ENCODE assay signal across 8 cellular contexts in the genomic region with DNA sequence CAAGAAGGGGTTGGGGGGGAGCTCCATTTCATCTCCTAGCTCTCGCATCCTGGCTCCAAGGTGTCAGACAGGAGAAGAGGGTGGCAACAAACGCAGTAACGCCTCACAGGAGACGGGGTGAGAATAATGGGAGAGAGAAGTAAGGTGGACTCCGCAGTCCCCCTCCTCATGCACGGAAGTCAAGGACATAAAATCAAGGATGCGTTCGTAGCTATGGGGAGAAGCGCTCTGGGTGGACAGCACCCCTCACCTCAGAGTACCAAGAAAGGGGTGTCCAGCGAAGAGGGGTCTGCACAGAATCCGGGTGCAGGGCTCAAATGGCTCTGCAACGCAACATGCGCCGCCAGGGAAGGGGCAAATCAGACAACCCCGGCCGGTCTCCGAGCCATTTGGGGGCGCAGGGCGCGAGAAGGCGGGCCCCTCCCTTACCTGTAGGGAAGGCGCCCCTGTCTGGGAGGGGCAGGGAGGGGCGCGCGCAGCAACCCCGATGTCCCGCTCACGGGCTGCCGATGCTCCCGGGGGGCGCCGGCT. TPM values are rescaled to one million over a fixed set of nuclear protein-coding genes. Genes with fewer than 3 reads are reported as not detected.
A peak's percentile ranks its signal among the peaks of the same experiment; 100 is the strongest.
DNase-seq lines count a peak whose midpoint lies in the region; ATAC-seq, FAIRE-seq and TF ChIP-seq lines count a peak whose summit lies in the region.

No MANE protein-coding gene starts in this region.

- no peaks in the 10 kb centered on the region for H3K27me3 ChIP-seq in left ventricle myocardium inferior (ENCODE audit: low read depth)
- H3K27me3 ChIP-seq in keratinocyte (ENCODE audit: control insufficient read depth, extremely low read depth, insufficient read depth, low read length): peaks cover 9% of the 10 kb centered on the region

- H3K36me3 Mint-ChIP-seq in activated naive CD4-positive, alpha-beta T cell treated with anti-CD3 and anti-CD28 coated beads, Interleukin-2, amount 50 U/mL, for 24 hours: no peaks in the 10 kb centered on the region
- H3K36me3 Mint-ChIP-seq in stimulated activated naive CD8-positive, alpha-beta T cell treated with anti-CD3 and anti-CD28 coated beads, Interleukin-15, Interleukin-2, amounts not matched to agents 100 ng/mL and 50 ng/mL, for 24 hours (ENCODE audit: low read depth): no peaks in the 10 kb centered on the region

- H3K27ac Mint-ChIP-seq in activated naive CD4-positive, alpha-beta T cell treated with anti-CD3 and anti-CD28 coated beads, Interleukin-2, amount 50 U/mL, for 24 hours: peak overlapping the region; percentile 93
- H3K27ac Mint-ChIP-seq in stimulated activated naive CD8-positive, alpha-beta T cell treated with anti-CD3 and anti-CD28 coated beads, Interleukin-15, Interleukin-2, amounts not matched to agents 100 ng/mL and 50 ng/mL, for 24 hours: peak overlapping the region; percentile 68

- no peak for FAIRE-seq in keratinocyte (lab: Jason Lieb, UNC)

- H3K27me3 Mint-ChIP-seq in activated naive CD4-positive, alpha-beta T cell treated with anti-CD3 and anti-CD28 coated beads, Interleukin-2, amount 50 U/mL, for 24 hours: no peaks in the 10 kb centered on the region
- no peaks in the 10 kb centered on the region for H3K27me3 Mint-ChIP-seq in stimulated activated naive CD8-positive, alpha-beta T cell treated with anti-CD3 and anti-CD28 coated beads, Interleukin-15, Interleukin-2, amounts not matched to agents 100 ng/mL and 50 ng/mL, for 24 hours

- intact Hi-C loops in left ventricle myocardium inferior (cut with micrococcal nuclease) (no loop called here), left cardiac atrium (cut with DNase I) (loop anchor here in 1 of 2 donors (5.0 kb wide), 1 partner anchor 61 kb away; no protein-coding TSS in a partner anchor)

- H3K9me3 Mint-ChIP-seq in activated naive CD4-positive, alpha-beta T cell treated with anti-CD3 and anti-CD28 coated beads, Interleukin-2, amount 50 U/mL, for 24 hours: no peaks in the 10 kb centered on the region
- no peaks in the 10 kb centered on the region for H3K9me3 Mint-ChIP-seq in stimulated activated naive CD8-positive, alpha-beta T cell treated with anti-CD3 and anti-CD28 coated beads, Interleukin-15, Interleukin-2, amounts not matched to agents 100 ng/mL and 50 ng/mL, for 24 hours

- H3K4me3 ChIP-seq in left ventricle myocardium inferior (peak overlapping the region; percentile 87), keratinocyte (ENCODE audit: control insufficient read depth in 2 of 3, extremely low read depth in 1 of 3, insufficient read depth in 2 of 3, low read depth in 1 of 3, low read length in 3 of 3) (peak overlapping the region; percentile 49 to 70 (median 68))

- H3K4me1 Mint-ChIP-seq in activated naive CD4-positive, alpha-beta T cell treated with anti-CD3 and anti-CD28 coated beads, Interleukin-2, amount 50 U/mL, for 24 hours: peaks cover 48% of the 10 kb centered on the region
- peaks cover 42% of the 10 kb centered on the region for H3K4me1 Mint-ChIP-seq in stimulated activated naive CD8-positive, alpha-beta T cell treated with anti-CD3 and anti-CD28 coated beads, Interleukin-15, Interleukin-2, amounts not matched to agents 100 ng/mL and 50 ng/mL, for 24 hours (ENCODE audit: low read depth)

- H3K9me3 ChIP-seq in left ventricle myocardium inferior (replicated peaks) (no peaks in the 10 kb centered on the region), keratinocyte (ENCODE audit: control insufficient read depth, low read depth, low read length) (no peaks in the 10 kb centered on the region)

- H3K36me3 ChIP-seq in left ventricle myocardium inferior (no peaks in the 10 kb centered on the region), keratinocyte (ENCODE audit: control insufficient read depth in 2 of 2, extremely low read depth in 1 of 2, insufficient read depth in 2 of 2, low read length in 2 of 2) (no peaks in the 10 kb centered on the region)

- H3K27ac ChIP-seq in left ventricle myocardium inferior (replicated peaks) (peak overlapping the region; percentile 94), keratinocyte (ENCODE audit: control insufficient read depth, insufficient read depth, low read length) (peak overlapping the region; percentile 18)

- H3K9me1 ChIP-seq in keratinocyte (ENCODE audit: control insufficient read depth, extremely low read depth, insufficient read depth, low read length): no peaks in the 10 kb centered on the region

- H2AFZ ChIP-seq in keratinocyte (ENCODE audit: control insufficient read depth, low read length): no peak overlapping the region

- no peak for ATAC-seq in left cardiac atrium
- ATAC-seq in HG03520 (IDR thresholded peaks at IDR 0.05; ENCODE audit: unreplicated experiment): peak; percentile 17

- peaks cover 65% of the 10 kb centered on the region for H3K4me1 ChIP-seq in left ventricle myocardium inferior
- H3K4me1 ChIP-seq in keratinocyte (ENCODE audit: control insufficient read depth, extremely low read depth, insufficient read depth, low read length): peaks cover 9% of the 10 kb centered on the region

- peak overlapping the region; percentile 78 for H3K9ac ChIP-seq in keratinocyte (ENCODE audit: control insufficient read depth, extremely low read depth, insufficient read depth, low read length)

- DNase-seq in left ventricle myocardium inferior (no peak), left cardiac atrium (no peak), keratinocyte (ENCODE audit: low read depth, low spot score) (no peak), AG08395 (ENCODE audit: low spot score) (no peak), CD1c-positive myeloid dendritic cell (ENCODE audit: extremely low spot score) (no peak)

- no peaks in the 10 kb centered on the region for H4K20me1 ChIP-seq in keratinocyte (ENCODE audit: control insufficient read depth, extremely low read depth, insufficient read depth, low read length)

- H3K4me3 Mint-ChIP-seq in activated naive CD4-positive, alpha-beta T cell treated with anti-CD3 and anti-CD28 coated beads, Interleukin-2, amount 50 U/mL, for 24 hours: peak overlapping the region; percentile 91
- peak overlapping the region; percentile 92 for H3K4me3 Mint-ChIP-seq in stimulated activated naive CD8-positive, alpha-beta T cell treated with anti-CD3 and anti-CD28 coated beads, Interleukin-15, Interleukin-2, amounts not matched to agents 100 ng/mL and 50 ng/mL, for 24 hours

- TF ChIP-seq CTCF in left ventricle myocardium inferior (IDR thresholded peaks at IDR 0.05; ENCODE audit: borderline replicate concordance) (no peak), keratinocyte (optimal IDR thresholded peaks at IDR 0.05 in 1 of 3, IDR thresholded peaks at IDR 0.05 in 1 of 3, conservative IDR thresholded peaks at IDR 0.05 in 1 of 3; ENCODE audit: extremely low read depth in 1 of 3, insufficient read depth in 2 of 3, low read length in 3 of 3) (no peak)

- dilution Hi-C loops in keratinocyte (cut with MboI; ENCODE audit: extremely low pct_ligation_motif_present, low sequenced_read_pairs): no loop called here

- peak overlapping the region; percentile 64 for H3K4me2 ChIP-seq in keratinocyte (ENCODE audit: control insufficient read depth, extremely low read depth, insufficient read depth, low read depth, low read length)

- no peaks in the 10 kb centered on the region for H3K79me2 ChIP-seq in keratinocyte (ENCODE audit: control insufficient read depth, insufficient read depth, low read length)

RNA-seq across cellular contexts. Expression of gene HDAC5, which starts 0.6 kb away (rescaled TPM):
- total RNA-seq in left ventricle myocardium inferior (62.6 TPM), left cardiac atrium (10 to 100 TPM; 39.2 to 57.9 TPM)
- polyA plus RNA-seq in keratinocyte: 3.0 to 11.1 TPM (median 4.5 TPM) in 3 replicates
- 42.8 TPM for polyA plus RNA-seq in keratinocyte (2011; ENCODE audit: low read depth)
- polyA plus RNA-seq in keratinocyte (2011; cell fraction: cytosol; rRNA removed): 4.4 and 7.3 TPM in 2 replicates
- polyA plus RNA-seq in keratinocyte (2011; cell fraction: nucleus; rRNA removed): 6.9 and 8.3 TPM in 2 replicates
- 6.0 and 43.9 TPM in 2 replicates for polyA plus RNA-seq in keratinocyte (2012; ENCODE audit: low replicate concordance)
- 14.3 to 22.8 TPM (median 19.8 TPM) in 3 replicates for polyA minus RNA-seq in keratinocyte
- 16.5 TPM for polyA minus RNA-seq in keratinocyte (2011; cell fraction: cytosol; rRNA and poly(A)+ RNA removed)
- polyA minus RNA-seq in keratinocyte (2011; cell fraction: nucleus; rRNA and poly(A)+ RNA removed): 9.6 and 10.8 TPM in 2 replicates

RNA-seq across cellular contexts. Expression of gene HROB, which starts 18.8 kb away (rescaled TPM):
- 0.27 TPM for total RNA-seq in left ventricle myocardium inferior
- total RNA-seq in left cardiac atrium: 1 to 10 TPM; 1.1 to 1.3 TPM
- 1.3 to 4.5 TPM (median 3.4 TPM) in 3 replicates for polyA plus RNA-seq in keratinocyte
- polyA plus RNA-seq in keratinocyte (2011; ENCODE audit: low read depth): 0.37 TPM
- 1.9 and 2.0 TPM in 2 replicates for polyA plus RNA-seq in keratinocyte (2011; cell fraction: cytosol; rRNA removed)
- 3.5 and 5.1 TPM in 2 replicates for polyA plus RNA-seq in keratinocyte (2011; cell fraction: nucleus; rRNA removed)
- polyA plus RNA-seq in keratinocyte (2012; ENCODE audit: low replicate concordance): 0.75 and 3.2 TPM in 2 replicates
- polyA minus RNA-seq in keratinocyte: 3.7 to 8.3 TPM (median 5.1 TPM) in 3 replicates
- 6.3 TPM for polyA minus RNA-seq in keratinocyte (2011; cell fraction: cytosol; rRNA and poly(A)+ RNA removed)
- 1.7 and 2.5 TPM in 2 replicates for polyA minus RNA-seq in keratinocyte (2011; cell fraction: nucleus; rRNA and poly(A)+ RNA removed)

RNA-seq across cellular contexts. Expression of gene ASB16, which starts 47.6 kb away (rescaled TPM):
- total RNA-seq in left ventricle myocardium inferior (12.9 TPM), left cardiac atrium (1 to 10 TPM; 4.9 to 8.7 TPM)
- polyA plus RNA-seq in keratinocyte: not detected in 3 replicates
- not detected for polyA plus RNA-seq in keratinocyte (2011; ENCODE audit: low read depth)
- not detected in 2 replicates for polyA plus RNA-seq in keratinocyte (2011; cell fraction: cytosol; rRNA removed)
- not detected in 2 replicates for polyA plus RNA-seq in keratinocyte (2011; cell fraction: nucleus; rRNA removed)
- polyA plus RNA-seq in keratinocyte (2012; ENCODE audit: low replicate concordance): 0.24 and 0.32 TPM in 2 replicates
- not detected in 3 replicates for polyA minus RNA-seq in keratinocyte
- polyA minus RNA-seq in keratinocyte (2011; cell fraction: cytosol; rRNA and poly(A)+ RNA removed): not detected
- not detected in 2 replicates for polyA minus RNA-seq in keratinocyte (2011; cell fraction: nucleus; rRNA and poly(A)+ RNA removed)

RNA-seq across cellular contexts. Expression of gene G6PC3, which starts 52.4 kb away (rescaled TPM):
- 29.3 TPM for total RNA-seq in left ventricle myocardium inferior
- 10 to 100 TPM; 32.9 to 44.4 TPM for total RNA-seq in left cardiac atrium
- polyA plus RNA-seq in keratinocyte: 28.0 to 44.2 TPM (median 37.9 TPM) in 3 replicates
- 1.1 TPM for polyA plus RNA-seq in keratinocyte (2011; ENCODE audit: low read depth)
- 25.6 and 47.9 TPM in 2 replicates for polyA plus RNA-seq in keratinocyte (2011; cell fraction: cytosol; rRNA removed)
- 31.1 and 39.6 TPM in 2 replicates for polyA plus RNA-seq in keratinocyte (2011; cell fraction: nucleus; rRNA removed)
- 24.7 and 39.9 TPM in 2 replicates for polyA plus RNA-seq in keratinocyte (2012; ENCODE audit: low replicate concordance)
- polyA minus RNA-seq in keratinocyte: 37.6 to 78.4 TPM (median 53.8 TPM) in 3 replicates
- 57.2 TPM for polyA minus RNA-seq in keratinocyte (2011; cell fraction: cytosol; rRNA and poly(A)+ RNA removed)
- polyA minus RNA-seq in keratinocyte (2011; cell fraction: nucleus; rRNA and poly(A)+ RNA removed): 19.8 and 23.8 TPM in 2 replicates

RNA-seq across cellular contexts. Expression of gene LSM12, which starts 56.4 kb away (rescaled TPM):
- 41.2 TPM for total RNA-seq in left ventricle myocardium inferior
- total RNA-seq in left cardiac atrium: 10 to 100 TPM; 39.4 to 57.5 TPM
- 40.1 to 74.3 TPM (median 49.5 TPM) in 3 replicates for polyA plus RNA-seq in keratinocyte
- polyA plus RNA-seq in keratinocyte (2011; ENCODE audit: low read depth): 32.5 TPM
- 44.1 and 59.8 TPM in 2 replicates for polyA plus RNA-seq in keratinocyte (2011; cell fraction: cytosol; rRNA removed)
- 23.5 and 23.8 TPM in 2 replicates for polyA plus RNA-seq in keratinocyte (2011; cell fraction: nucleus; rRNA removed)
- polyA plus RNA-seq in keratinocyte (2012; ENCODE audit: low replicate concordance): 38.9 and 48.8 TPM in 2 replicates
- 38.0 to 89.3 TPM (median 75.4 TPM) in 3 replicates for polyA minus RNA-seq in keratinocyte
- 68.3 TPM for polyA minus RNA-seq in keratinocyte (2011; cell fraction: cytosol; rRNA and poly(A)+ RNA removed)
- 11.5 and 17.5 TPM in 2 replicates for polyA minus RNA-seq in keratinocyte (2011; cell fraction: nucleus; rRNA and poly(A)+ RNA removed)
